In genomic region chr4:38131371-38132139, GRCh38 we compare ENCODE assay signal across 8 cellular contexts.
DNase-seq lines count a peak whose midpoint lies in the region; ATAC-seq and TF ChIP-seq lines count a peak whose summit lies in the region.

No MANE protein-coding gene starts in this region.

- H3K4me3 Mint-ChIP-seq in central memory CD8-positive, alpha-beta T cell = peak overlapping the region; percentile 76
- H3K4me3 Mint-ChIP-seq in nephron = peak overlapping the region in 2 of 3 experiments; percentile 2 to 59

- no peak for TF ChIP-seq CTCF in nephron (IDR thresholded peaks at IDR 0.05; ENCODE audit: unreplicated experiment in 3 of 3)

- H3K4me2 ChIP-seq in BLaER1 = peak overlapping the region; percentile 59

- no peaks in the 10 kb centered on the region for H3K9me3 Mint-ChIP-seq in central memory CD8-positive, alpha-beta T cell
- no peaks in the 10 kb centered on the region for H3K9me3 Mint-ChIP-seq in nephron

- H3K36me3 ChIP-seq in BLaER1 = peaks cover 75% of the 10 kb centered on the region

- H4K20me1 ChIP-seq in BLaER1 = no peaks in the 10 kb centered on the region

- H3K9me3 ChIP-seq in BLaER1 = no peaks in the 10 kb centered on the region

- H3K27ac ChIP-seq in BLaER1 = peak overlapping the region; percentile 31; the same call in 1 of the 2 replicates

- H3K27me3 ChIP-seq in BLaER1 = no peaks in the 10 kb centered on the region

- peaks cover 49% of the 10 kb centered on the region for H3K4me1 ChIP-seq in BLaER1

- peak overlapping the region; percentile 98 for H3K27ac Mint-ChIP-seq in central memory CD8-positive, alpha-beta T cell (ENCODE audit: low read depth)
- H3K27ac Mint-ChIP-seq in nephron = peak overlapping the region; percentile 93 to 98 (median 95)

- H3K36me3 Mint-ChIP-seq in central memory CD8-positive, alpha-beta T cell (ENCODE audit: insufficient read depth) = peaks cover 40% of the 10 kb centered on the region
- peaks cover 48% of the 10 kb centered on the region for H3K36me3 Mint-ChIP-seq in nephron (ENCODE audit: low read depth)

- no peak overlapping the region for H3K9ac ChIP-seq in BLaER1

- peak; percentile 69 for DNase-seq in activated CD4-positive, CD25-positive, alpha-beta regulatory T cell treated with anti-CD3 and anti-CD28 coated beads, Interleukin-2, amount 50 U/mL, for 72 hours
- peak; percentile 41 to 78 for DNase-seq in central memory CD8-positive, alpha-beta T cell (ENCODE audit: low spot score in 2 of 2)
- DNase-seq in stimulated activated naive CD8-positive, alpha-beta T cell treated with anti-CD3 and anti-CD28 coated beads, Interleukin-15, Interleukin-2, amounts not matched to agents 100 U/mL and 50 U/mL, for 24 hours = peak; percentile 72
- no peak for DNase-seq in NCI-H1694 treated with DMSO at 0.1 percent for 48 hours (lab: John Stamatoyannopoulos, UW)
- no peak for DNase-seq in EL

- H3K4me1 Mint-ChIP-seq in central memory CD8-positive, alpha-beta T cell = peaks cover 62% of the 10 kb centered on the region
- peaks cover 70% of the 10 kb centered on the region for H3K4me1 Mint-ChIP-seq in nephron

- no peak overlapping the region for H3K4me3 ChIP-seq in BLaER1

- H3K27me3 Mint-ChIP-seq in central memory CD8-positive, alpha-beta T cell = no peaks in the 10 kb centered on the region
- no peaks in the 10 kb centered on the region for H3K27me3 Mint-ChIP-seq in nephron (ENCODE audit: low read depth)

- ATAC-seq in HG02678 (IDR thresholded peaks at IDR 0.05; ENCODE audit: unreplicated experiment) = peak; percentile 28
- peak; percentile 45 for ATAC-seq in central memory CD8-positive, alpha-beta T cell (replicated peaks; ENCODE audit: extremely low read depth, poor library complexity, severe bottlenecking)
- peak; percentile 58 for ATAC-seq in stimulated activated naive CD8-positive, alpha-beta T cell treated with anti-CD3 and anti-CD28 coated beads, Interleukin-15, Interleukin-2, amounts not matched to agents 100 U/mL and 50 U/mL, for 24 hours

Comparison
In these comparisons a context has a peak if more than half of its experiments do, and no peak if none do; other contexts are left out.
1. DNase-seq: peak in activated CD4-positive, CD25-positive, alpha-beta regulatory T cell treated with anti-CD3 and anti-CD28 coated beads, Interleukin-2, amount 50 U/mL, for 72 hours (single experiment), central memory CD8-positive, alpha-beta T cell (2 of 2) and stimulated activated naive CD8-positive, alpha-beta T cell treated with anti-CD3 and anti-CD28 coated beads, Interleukin-15, Interleukin-2, amounts not matched to agents 100 U/mL and 50 U/mL, for 24 hours (single experiment); none in NCI-H1694 treated with DMSO at 0.1 percent for 48 hours (single experiment) and EL (single experiment).
2. Peak in every context shown above with its lines, with median percentiles within 50 percentile points of each other: ATAC-seq.